Comparison of ENCODE assay signal across 22 cellular contexts in genomic region chr5:173278172-173278571, GRCh38. TPM values are rescaled to one million over a fixed set of nuclear protein-coding genes. Genes with fewer than 3 reads are reported as not detected.
"Had no signal": no experiment of that assay in that cellular context is flagged by ENCODE, and none has a peak within 500 bp of the region (broad histone marks: within the 10 kb centered on the region; RNA-seq: fewer than 3 reads in every experiment).

No MANE protein-coding gene starts in this region.

- H3K4me3 ChIP-seq: coronary artery, gastroesophageal sphincter, lower lobe of right lung, pancreas, sigmoid colon, spleen, thoracic aorta, upper lobe of left lung had no signal

- ATAC-seq: activated naive CD8-positive, alpha-beta T cell treated with anti-CD3 and anti-CD28 coated beads, Interleukin-2, amount 50 U/mL, for 24 hours; gastroesophageal sphincter; lower lobe of right lung; naive thymus-derived CD8-positive, alpha-beta T cell; pancreas; stimulated activated naive B cell treated with anti-CD40 and anti-IgM and Interleukin-4, amounts not matched to agents 10 μg/mL and 1 μg/mL and 100 μg/mL, for 72 hours had no signal

- DNase-seq: activated CD4-positive, alpha-beta T cell treated with anti-CD3 and anti-CD28 coated beads for 1 hour; activated CD8-positive, alpha-beta memory T cell treated with anti-CD3 and anti-CD28 coated beads for 24 hours; activated CD8-positive, alpha-beta memory T cell treated with anti-CD3 and anti-CD28 coated beads, Interleukin-2, amount 50 U/mL, for 48 hours; activated effector memory CD4-positive, alpha-beta T cell treated with Interleukin-2 at 50 U/mL for 16 hours; activated naive CD4-positive, alpha-beta T cell treated with anti-CD3 and anti-CD28 coated beads, Interleukin-2, amount 10 ng/mL, durations not matched to agents 7 days and 5 days; activated naive CD8-positive, alpha-beta T cell treated with anti-CD3 and anti-CD28 coated beads, Interleukin-2, amount 50 U/mL, for 24 hours; activated T-cell treated with anti-CD3 and anti-CD28 coated beads, Interleukin-2, amount 50 U/mL, for 48 hours; erythroblast; lower lobe of right lung; naive thymus-derived CD8-positive, alpha-beta T cell; pancreas; sigmoid colon; spleen; stimulated activated CD4-positive, alpha-beta T cell treated with anti-CD3 and anti-CD28 coated beads, Interleukin-4, amount 100 ng/mL, for 4 hours; stimulated activated naive B cell treated with anti-CD40 and anti-IgM and Interleukin-4, amounts not matched to agents 10 μg/mL and 1 μg/mL and 100 μg/mL, for 72 hours; upper lobe of left lung; WERI-Rb-1 had no signal

RNA-seq across cellular contexts. Expression of gene NKX2-5, which starts 43.2 kb away (rescaled TPM):
- total RNA-seq: gastroesophageal sphincter; lower lobe of right lung; mononuclear cell; naive thymus-derived CD8-positive, alpha-beta T cell; sigmoid colon; T-helper 2 cell treated with Interferon-gamma antibody and Interleukin-4, amounts not matched to agents 100 ng/mL and 5 ng/mL, for 36 hours; thoracic aorta; upper lobe of left lung had no signal

RNA-seq across cellular contexts. Expression of gene STC2, which starts 50.0 kb away (rescaled TPM):
- total RNA-seq: naive thymus-derived CD8-positive, alpha-beta T cell had no signal
